ENCODE assay signal across 1 cellular context in genomic region chr4:54499308-54500074, GRCh38.
TF ChIP-seq lines count a peak whose summit lies in the region.

No MANE protein-coding gene starts in this region.

TF ChIP-seq in K562, 482 proteins besides CTCF, POLR2A, EP300 and RAD21 (continued from another document and continues in another):
- TF ChIP-seq THAP7 (CRISPR knock-in tag; IDR thresholded peaks at IDR 0.05) (no peak), LEF1 (IDR thresholded peaks at IDR 0.05) (peak; percentile 24; the same call in 1 of the 2 replicates), HMG20B (CRISPR knock-in tag; IDR thresholded peaks at IDR 0.05) (no peak), NFATC3 (IDR thresholded peaks at IDR 0.05) (no peak), TEAD2 (tag; IDR thresholded peaks at IDR 0.05) (no peak), HMGN3 (IDR thresholded peaks at IDR 0.05; ENCODE audit: borderline replicate concordance, extremely low read depth, insufficient read length, low read depth, low read length) (no peak), NEUROD1 (IDR thresholded peaks at IDR 0.05; ENCODE audit: borderline replicate concordance, low read depth, low read length, partially characterized antibody) (no peak), ZNF311 (CRISPR knock-in tag; IDR thresholded peaks at IDR 0.05) (no peak), RCOR1 (IDR thresholded peaks at IDR 0.05; ENCODE audit: borderline replicate concordance in 1 of 2, low read depth in 2 of 2, low read length in 2 of 2) (peak; percentile 26 to 86; a peak in 2 of 4 replicates), ZNF584 (CRISPR knock-in tag; IDR thresholded peaks at IDR 0.05; ENCODE audit: low read depth) (no peak), SMAD4 (CRISPR knock-in tag; conservative IDR thresholded peaks at IDR 0.05) (no peak), KDM1A (IDR thresholded peaks at IDR 0.05) (peak in 1 of 2 experiments; percentile 65; a peak in 2 of 4 replicates), MYC (IDR thresholded peaks at IDR 0.05; ENCODE audit: low read depth, low read length) (no peak), MYC (CRISPR knock-in tag; IDR thresholded peaks at IDR 0.05; ENCODE audit: borderline replicate concordance, low read depth) (no peak), SMARCA4 (IDR thresholded peaks at IDR 0.05) (peak; percentile 68), ZNF165 (CRISPR knock-in tag; IDR thresholded peaks at IDR 0.05; ENCODE audit: borderline replicate concordance) (no peak), PHB2 (IDR thresholded peaks at IDR 0.05; ENCODE audit: low read depth) (no peak), MXD1 (CRISPR knock-in tag; IDR thresholded peaks at IDR 0.05; ENCODE audit: borderline replicate concordance, poor library complexity, severe bottlenecking) (no peak), ZNF785 (CRISPR knock-in tag; IDR thresholded peaks at IDR 0.05) (no peak), BRF2 (IDR thresholded peaks at IDR 0.05; ENCODE audit: borderline replicate concordance, insufficient read depth, insufficient read length) (no peak), MAFK (IDR thresholded peaks at IDR 0.05; ENCODE audit: low read length) (peak; percentile 60), SIN3A (IDR thresholded peaks at IDR 0.05; ENCODE audit: borderline replicate concordance in 2 of 2, control insufficient read depth in 1 of 2, low read depth in 2 of 2, low read length in 2 of 2) (no peak), THRB (CRISPR knock-in tag; conservative IDR thresholded peaks at IDR 0.05) (no peak), CREM (IDR thresholded peaks at IDR 0.05; ENCODE audit: low read depth) (no peak), C11orf30 (IDR thresholded peaks at IDR 0.05; ENCODE audit: low read depth) (peak; percentile 62), SPI1 (IDR thresholded peaks at IDR 0.05; ENCODE audit: borderline replicate concordance, low read depth, low read length) (0 out of 2 replicates have a peak, but pooled peaks have one; percentile 11), MAFF (IDR thresholded peaks at IDR 0.05; ENCODE audit: low read length) (peak; percentile 74), BHLHE40 (IDR thresholded peaks at IDR 0.05; ENCODE audit: low read length) (no peak), TRIM24 (IDR thresholded peaks at IDR 0.05) (no peak), RFX7 (CRISPR knock-in tag; IDR thresholded peaks at IDR 0.05) (no peak), PURB (CRISPR knock-in tag; IDR thresholded peaks at IDR 0.05; ENCODE audit: low read depth) (no peak), ZNF197 (CRISPR knock-in tag; IDR thresholded peaks at IDR 0.05; ENCODE audit: low read depth) (no peak), ILK (tag; IDR thresholded peaks at IDR 0.05; ENCODE audit: borderline replicate concordance, low read depth) (no peak), NFXL1 (CRISPR knock-in tag; IDR thresholded peaks at IDR 0.05) (no peak), HDAC2 (IDR thresholded peaks at IDR 0.05) (peak; percentile 22; the same call in 1 of the 2 replicates), TAF9B (IDR thresholded peaks at IDR 0.05; ENCODE audit: partially characterized antibody) (no peak), ZFP1 (CRISPR knock-in tag; IDR thresholded peaks at IDR 0.05) (no peak), HDAC1 (IDR thresholded peaks at IDR 0.05) (0 out of 4 replicates have a peak, but pooled peaks of 1 of the 2 experiments have one; percentile 14), ZNF395 (CRISPR knock-in tag; IDR thresholded peaks at IDR 0.05) (no peak), RBM17 (IDR thresholded peaks at IDR 0.05; ENCODE audit: borderline replicate concordance, low read depth, low read length) (no peak), ZKSCAN8 (CRISPR knock-in tag; IDR thresholded peaks at IDR 0.05) (peak; percentile 90)
- TF ChIP-seq, protein P1, sequence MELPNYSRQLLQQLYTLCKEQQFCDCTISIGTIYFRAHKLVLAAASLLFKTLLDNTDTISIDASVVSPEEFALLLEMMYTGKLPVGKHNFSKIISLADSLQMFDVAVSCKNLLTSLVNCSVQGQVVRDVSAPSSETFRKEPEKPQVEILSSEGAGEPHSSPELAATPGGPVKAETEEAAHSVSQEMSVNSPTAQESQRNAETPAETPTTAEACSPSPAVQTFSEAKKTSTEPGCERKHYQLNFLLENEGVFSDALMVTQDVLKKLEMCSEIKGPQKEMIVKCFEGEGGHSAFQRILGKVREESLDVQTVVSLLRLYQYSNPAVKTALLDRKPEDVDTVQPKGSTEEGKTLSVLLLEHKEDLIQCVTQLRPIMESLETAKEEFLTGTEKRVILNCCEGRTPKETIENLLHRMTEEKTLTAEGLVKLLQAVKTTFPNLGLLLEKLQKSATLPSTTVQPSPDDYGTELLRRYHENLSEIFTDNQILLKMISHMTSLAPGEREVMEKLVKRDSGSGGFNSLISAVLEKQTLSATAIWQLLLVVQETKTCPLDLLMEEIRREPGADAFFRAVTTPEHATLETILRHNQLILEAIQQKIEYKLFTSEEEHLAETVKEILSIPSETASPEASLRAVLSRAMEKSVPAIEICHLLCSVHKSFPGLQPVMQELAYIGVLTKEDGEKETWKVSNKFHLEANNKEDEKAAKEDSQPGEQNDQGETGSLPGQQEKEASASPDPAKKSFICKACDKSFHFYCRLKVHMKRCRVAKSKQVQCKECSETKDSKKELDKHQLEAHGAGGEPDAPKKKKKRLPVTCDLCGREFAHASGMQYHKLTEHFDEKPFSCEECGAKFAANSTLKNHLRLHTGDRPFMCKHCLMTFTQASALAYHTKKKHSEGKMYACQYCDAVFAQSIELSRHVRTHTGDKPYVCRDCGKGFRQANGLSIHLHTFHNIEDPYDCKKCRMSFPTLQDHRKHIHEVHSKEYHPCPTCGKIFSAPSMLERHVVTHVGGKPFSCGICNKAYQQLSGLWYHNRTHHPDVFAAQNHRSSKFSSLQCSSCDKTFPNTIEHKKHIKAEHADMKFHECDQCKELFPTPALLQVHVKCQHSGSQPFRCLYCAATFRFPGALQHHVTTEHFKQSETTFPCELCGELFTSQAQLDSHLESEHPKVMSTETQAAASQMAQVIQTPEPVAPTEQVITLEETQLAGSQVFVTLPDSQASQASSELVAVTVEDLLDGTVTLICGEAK (IDR thresholded peaks at IDR 0.05) = no peak
- TF ChIP-seq, protein P1 (CRISPR knock-in tag; IDR thresholded peaks at IDR 0.05) = no peak
- TF ChIP-seq, protein P2, sequence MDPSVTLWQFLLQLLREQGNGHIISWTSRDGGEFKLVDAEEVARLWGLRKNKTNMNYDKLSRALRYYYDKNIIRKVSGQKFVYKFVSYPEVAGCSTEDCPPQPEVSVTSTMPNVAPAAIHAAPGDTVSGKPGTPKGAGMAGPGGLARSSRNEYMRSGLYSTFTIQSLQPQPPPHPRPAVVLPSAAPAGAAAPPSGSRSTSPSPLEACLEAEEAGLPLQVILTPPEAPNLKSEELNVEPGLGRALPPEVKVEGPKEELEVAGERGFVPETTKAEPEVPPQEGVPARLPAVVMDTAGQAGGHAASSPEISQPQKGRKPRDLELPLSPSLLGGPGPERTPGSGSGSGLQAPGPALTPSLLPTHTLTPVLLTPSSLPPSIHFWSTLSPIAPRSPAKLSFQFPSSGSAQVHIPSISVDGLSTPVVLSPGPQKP (CRISPR knock-in tag; IDR thresholded peaks at IDR 0.05) = no peak
- TF ChIP-seq, protein P3, sequence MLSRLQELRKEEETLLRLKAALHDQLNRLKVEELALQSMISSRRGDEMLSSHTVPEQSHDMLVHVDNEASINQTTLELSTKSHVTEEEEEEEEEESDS (CRISPR knock-in tag; IDR thresholded peaks at IDR 0.05) = no peak
- TF ChIP-seq, protein P4, sequence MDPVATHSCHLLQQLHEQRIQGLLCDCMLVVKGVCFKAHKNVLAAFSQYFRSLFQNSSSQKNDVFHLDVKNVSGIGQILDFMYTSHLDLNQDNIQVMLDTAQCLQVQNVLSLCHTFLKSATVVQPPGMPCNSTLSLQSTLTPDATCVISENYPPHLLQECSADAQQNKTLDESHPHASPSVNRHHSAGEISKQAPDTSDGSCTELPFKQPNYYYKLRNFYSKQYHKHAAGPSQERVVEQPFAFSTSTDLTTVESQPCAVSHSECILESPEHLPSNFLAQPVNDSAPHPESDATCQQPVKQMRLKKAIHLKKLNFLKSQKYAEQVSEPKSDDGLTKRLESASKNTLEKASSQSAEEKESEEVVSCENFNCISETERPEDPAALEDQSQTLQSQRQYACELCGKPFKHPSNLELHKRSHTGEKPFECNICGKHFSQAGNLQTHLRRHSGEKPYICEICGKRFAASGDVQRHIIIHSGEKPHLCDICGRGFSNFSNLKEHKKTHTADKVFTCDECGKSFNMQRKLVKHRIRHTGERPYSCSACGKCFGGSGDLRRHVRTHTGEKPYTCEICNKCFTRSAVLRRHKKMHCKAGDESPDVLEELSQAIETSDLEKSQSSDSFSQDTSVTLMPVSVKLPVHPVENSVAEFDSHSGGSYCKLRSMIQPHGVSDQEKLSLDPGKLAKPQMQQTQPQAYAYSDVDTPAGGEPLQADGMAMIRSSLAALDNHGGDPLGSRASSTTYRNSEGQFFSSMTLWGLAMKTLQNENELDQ (CRISPR knock-in tag; IDR thresholded peaks at IDR 0.05; ENCODE audit: borderline replicate concordance) = no peak
